In genomic region chr5:118863345-118863744, GRCh38 we compare ENCODE assay signal across 1 cellular context.
TF ChIP-seq lines count a peak whose summit lies in the region.

No MANE protein-coding gene starts in this region.

TF ChIP-seq in IMR-90, 13 proteins besides CTCF, POLR2A, EP300 and RAD21 (continued from another document):
- TF ChIP-seq CEBPB (IDR thresholded peaks at IDR 0.05; ENCODE audit: low read depth, low read length), result no peak
- TF ChIP-seq RFX5 (IDR thresholded peaks at IDR 0.05; ENCODE audit: low read depth, low read length), result no peak
- TF ChIP-seq ELK1 (IDR thresholded peaks at IDR 0.05; ENCODE audit: borderline replicate concordance, low read depth, low read length), result no peak
- TF ChIP-seq, protein P1, sequence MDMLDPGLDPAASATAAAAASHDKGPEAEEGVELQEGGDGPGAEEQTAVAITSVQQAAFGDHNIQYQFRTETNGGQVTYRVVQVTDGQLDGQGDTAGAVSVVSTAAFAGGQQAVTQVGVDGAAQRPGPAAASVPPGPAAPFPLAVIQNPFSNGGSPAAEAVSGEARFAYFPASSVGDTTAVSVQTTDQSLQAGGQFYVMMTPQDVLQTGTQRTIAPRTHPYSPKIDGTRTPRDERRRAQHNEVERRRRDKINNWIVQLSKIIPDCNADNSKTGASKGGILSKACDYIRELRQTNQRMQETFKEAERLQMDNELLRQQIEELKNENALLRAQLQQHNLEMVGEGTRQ (IDR thresholded peaks at IDR 0.05; ENCODE audit: low read depth, low read length), result no peak
- TF ChIP-seq NFE2L2 (IDR thresholded peaks at IDR 0.05; ENCODE audit: low read depth, low read length), result no peak
- TF ChIP-seq MAFK (IDR thresholded peaks at IDR 0.05; ENCODE audit: low read depth, low read length), result no peak
- no peak for TF ChIP-seq RCOR1 (IDR thresholded peaks at IDR 0.05; ENCODE audit: insufficient replicate concordance, low read length)
- TF ChIP-seq BHLHE40 (IDR thresholded peaks at IDR 0.05; ENCODE audit: low read depth, low read length), result no peak
- no peak for TF ChIP-seq MXI1 (IDR thresholded peaks at IDR 0.05; ENCODE audit: borderline replicate concordance, low read depth, low read length)
- no peak for TF ChIP-seq CHD1 (IDR thresholded peaks at IDR 0.05; ENCODE audit: low read depth, low read length)
